In genomic region chr1:40664791-40665190, GRCh38 we compare ENCODE assay signal across 8 cellular contexts. TPM values are rescaled to one million over a fixed set of nuclear protein-coding genes. Genes with fewer than 3 reads are reported as not detected.
A peak's percentile ranks its signal among the peaks of the same experiment; 100 is the strongest.
DNase-seq lines count a peak whose midpoint lies in the region; ATAC-seq and TF ChIP-seq lines count a peak whose summit lies in the region.

No MANE protein-coding gene starts in this region.

- H3K9me3 Mint-ChIP-seq in activated CD4-positive, alpha-beta T cell treated with anti-CD3 and anti-CD28 coated beads for 36 hours (ENCODE audit: low read depth) = no peaks in the 10 kb centered on the region

- 69% methylated on average over 2 of the region's 2 CpGs for WGBS in right cardiac atrium

- H3K79me2 ChIP-seq in SU-DHL-6 (ENCODE audit: insufficient read depth, low read length) = no peaks in the 10 kb centered on the region

- 0 out of 2 replicates have a peak, but pooled peaks cover 4% of the 10 kb centered on the region for H3F3A ChIP-seq in SU-DHL-6 (ENCODE audit: insufficient read depth)

- DNase-seq in activated CD4-positive, alpha-beta T cell treated with anti-CD3 and anti-CD28 coated beads for 36 hours = no peak
- no peak for DNase-seq in activated CD4-positive, alpha-beta T cell treated with anti-CD3 and anti-CD28 coated beads, Interleukin-2, amount 50 U/mL, for 1 hour
- no peak for DNase-seq in right cardiac atrium
- DNase-seq in NCI-H2107 (lab: John Stamatoyannopoulos, UW) = no peak
- no peak for DNase-seq in T1000 (lab: John Stamatoyannopoulos, UW)

- peaks cover 28% of the 10 kb centered on the region for H3K4me1 Mint-ChIP-seq in activated CD4-positive, alpha-beta T cell treated with anti-CD3 and anti-CD28 coated beads for 36 hours

- no peak for TF ChIP-seq CTCF in SU-DHL-6 (IDR thresholded peaks at IDR 0.05; ENCODE audit: insufficient read depth, low read length, poor library complexity, severe bottlenecking)

- H3K27ac ChIP-seq in SU-DHL-6 (ENCODE audit: low read depth, low read length) (no peak overlapping the region), right cardiac atrium (ENCODE audit: low read length) (no peak overlapping the region), stomach smooth muscle (ENCODE audit: low read length) (peak overlapping the region; percentile 18)

- POLR2A ChIA-PET in activated CD4-positive, alpha-beta T cell treated with anti-CD3 and anti-CD28 coated beads for 36 hours (lab: Charles Lee) = no interaction called here

- H3K4me3 Mint-ChIP-seq in activated CD4-positive, alpha-beta T cell treated with anti-CD3 and anti-CD28 coated beads for 36 hours = peak overlapping the region; percentile 68

- intact Hi-C loops in activated CD4-positive, alpha-beta T cell treated with anti-CD3 and anti-CD28 coated beads for 36 hours (cut with DNase I, micrococcal nuclease) = loop anchor here (1.0 to 5.0 kb wide), 7 partner anchors 28 to 522 kb away; partner anchors contain the start of genes CITED4 (in 2 of the 2) and ZNF684 (in 2 of the 2)
- intact Hi-C loops in right cardiac atrium (cut with DNase I) = loop anchor here (5.0 to 10.0 kb wide), 3 partner anchors 37 to 52 kb away; no protein-coding TSS in a partner anchor

- H3K27me3 ChIP-seq in SU-DHL-6 (ENCODE audit: low read length) (no peaks in the 10 kb centered on the region), right cardiac atrium (ENCODE audit: control insufficient read depth, insufficient read depth) (no peaks in the 10 kb centered on the region), stomach smooth muscle (ENCODE audit: control insufficient read depth in 1 of 2, insufficient read depth in 2 of 2, low read length in 2 of 2) (no peaks in the 10 kb centered on the region)

- H3K4me3 ChIP-seq in SU-DHL-6 (ENCODE audit: insufficient read depth, low read length, poor library complexity, severe bottlenecking) = no peak overlapping the region
- peak overlapping the region; percentile 81 for H3K4me3 ChIP-seq in right cardiac atrium (ENCODE audit: low read length)
- H3K4me3 ChIP-seq in stomach smooth muscle (ENCODE audit: low read length in 2 of 2) = peak overlapping the region in 1 of 2 donors; percentile 22

- H3K9me3 ChIP-seq in SU-DHL-6 (ENCODE audit: insufficient read depth, low read length) (no peaks in the 10 kb centered on the region), right cardiac atrium (ENCODE audit: control insufficient read depth, low read length) (no peaks in the 10 kb centered on the region), stomach smooth muscle (ENCODE audit: control insufficient read depth in 2 of 2, low read length in 2 of 2) (no peaks in the 10 kb centered on the region)

- ATAC-seq in activated CD4-positive, alpha-beta T cell treated with anti-CD3 and anti-CD28 coated beads for 36 hours = no peak
- ATAC-seq in right cardiac atrium (no peak), GM19351 (IDR thresholded peaks at IDR 0.05; ENCODE audit: unreplicated experiment) (no peak)

- no peak overlapping the region for H3K27ac Mint-ChIP-seq in activated CD4-positive, alpha-beta T cell treated with anti-CD3 and anti-CD28 coated beads for 36 hours

- no peaks in the 10 kb centered on the region for H4K20me1 ChIP-seq in SU-DHL-6 (ENCODE audit: low read depth, low read length)

- H3K4me1 ChIP-seq in right cardiac atrium (ENCODE audit: control insufficient read depth, insufficient read depth, low read length) (peaks cover 7% of the 10 kb centered on the region), stomach smooth muscle (ENCODE audit: control insufficient read depth, insufficient read depth, low read length) (peaks cover 18% of the 10 kb centered on the region)

- H3K4me2 ChIP-seq in SU-DHL-6 (ENCODE audit: low read depth, low read length, poor library complexity, severe bottlenecking) = peak overlapping the region; percentile 53

- CTCF ChIA-PET in activated CD4-positive, alpha-beta T cell treated with anti-CD3 and anti-CD28 coated beads for 36 hours (lab: Charles Lee) = interaction anchor here (0.9 to 1.1 kb wide), 2 partner anchors 27 to 262 kb away, joined by 3 read pairs; partner anchors contain the start of gene NFYC

- H3K9me2 ChIP-seq in SU-DHL-6 (replicated peaks; ENCODE audit: insufficient read depth, low read length) = no peaks in the 10 kb centered on the region

- H3K36me3 ChIP-seq in SU-DHL-6 (ENCODE audit: low read length) (no peaks in the 10 kb centered on the region), stomach smooth muscle (ENCODE audit: control insufficient read depth in 2 of 2, insufficient read depth in 2 of 2, low read length in 2 of 2) (no peaks in the 10 kb centered on the region)

- H3K36me3 Mint-ChIP-seq in activated CD4-positive, alpha-beta T cell treated with anti-CD3 and anti-CD28 coated beads for 36 hours (ENCODE audit: low read depth) = no peaks in the 10 kb centered on the region

- no peaks in the 10 kb centered on the region for H3K27me3 Mint-ChIP-seq in activated CD4-positive, alpha-beta T cell treated with anti-CD3 and anti-CD28 coated beads for 36 hours

- no peak overlapping the region for H2AFZ ChIP-seq in SU-DHL-6 (ENCODE audit: low read depth, low read length, severe bottlenecking)

- peak overlapping the region; percentile 56 for H3K9ac ChIP-seq in SU-DHL-6 (ENCODE audit: low read length)
- H3K9ac ChIP-seq in stomach smooth muscle (ENCODE audit: low read length in 2 of 2) = no peak overlapping the region

RNA-seq across cellular contexts. Expression of gene RIMS3, which starts 0.7 kb away (rescaled TPM):
- 1 to 10 TPM; 2.7 TPM for total RNA-seq in activated CD4-positive, alpha-beta T cell treated with anti-CD3 and anti-CD28 coated beads for 36 hours
- 1 to 10 TPM; 4.3 to 4.8 (median 4.5) TPM for total RNA-seq in right cardiac atrium
- polyA plus RNA-seq in right cardiac atrium = 1.5 TPM

RNA-seq across cellular contexts. Expression of gene NFYC, which starts 26.7 kb away (rescaled TPM):
- total RNA-seq in activated CD4-positive, alpha-beta T cell treated with anti-CD3 and anti-CD28 coated beads for 36 hours = 10 to 100 TPM; 53.6 to 85.4 TPM
- 10 to 100 TPM; 70.6 to 82.6 (median 78.9) TPM for total RNA-seq in right cardiac atrium
- polyA plus RNA-seq in right cardiac atrium = 63.6 TPM
